8 cellular contexts compared by ENCODE assay signal in genomic region chr1:162951553-162952315, GRCh38.
A peak's percentile ranks its signal among the peaks of the same experiment; 100 is the strongest.
DNase-seq lines count a peak whose midpoint lies in the region; ATAC-seq and TF ChIP-seq lines count a peak whose summit lies in the region.

No MANE protein-coding gene starts in this region.

- POLR2A ChIA-PET in GM10248 (lab: Yijun Ruan, JAX): no interaction called here

- no peak for TF ChIP-seq CTCF in GM10248 (IDR thresholded peaks at IDR 0.05; ENCODE audit: control extremely low read depth, extremely low read depth, low read depth, missing control alignments)

- ATAC-seq in HG02938 (IDR thresholded peaks at IDR 0.05; ENCODE audit: unreplicated experiment): peak; percentile 96

- DNase-seq in GM10248 (ENCODE audit: extremely low spot score) (peak; percentile 12), GM19238 (ENCODE audit: insufficient read length, low spot score) (peak; percentile 12), NCI-H69 (lab: John Stamatoyannopoulos, UW) (peak; percentile 51), glomerular visceral epithelial cell (ENCODE audit: extremely low spot score) (no peak), NCI-H510A treated with DMSO at 0.1 percent for 48 hours (lab: John Stamatoyannopoulos, UW) (no peak), SW 1271 (lab: John Stamatoyannopoulos, UW) (no peak)
- DNase-seq in effector CD8-positive, alpha-beta T cell (lab: John Stamatoyannopoulos, UW): no peak

- CTCF ChIA-PET in GM10248 (lab: Yijun Ruan, JAX): interaction anchor here (1.1 to 1.5 kb wide), 2 partner anchors 9 to 25 kb away, joined by 3 to 4 read pairs; no protein-coding TSS in a partner anchor

Comparison
In these comparisons a context has a peak if more than half of its experiments do, and no peak if none do; other contexts are left out.
1. DNase-seq: peak in GM10248 (single experiment), GM19238 (single experiment) and NCI-H69 (single experiment); none in glomerular visceral epithelial cell (single experiment), effector CD8-positive, alpha-beta T cell (single experiment), NCI-H510A treated with DMSO at 0.1 percent for 48 hours (single experiment) and SW 1271 (0 of 2).